In the genomic region with DNA sequence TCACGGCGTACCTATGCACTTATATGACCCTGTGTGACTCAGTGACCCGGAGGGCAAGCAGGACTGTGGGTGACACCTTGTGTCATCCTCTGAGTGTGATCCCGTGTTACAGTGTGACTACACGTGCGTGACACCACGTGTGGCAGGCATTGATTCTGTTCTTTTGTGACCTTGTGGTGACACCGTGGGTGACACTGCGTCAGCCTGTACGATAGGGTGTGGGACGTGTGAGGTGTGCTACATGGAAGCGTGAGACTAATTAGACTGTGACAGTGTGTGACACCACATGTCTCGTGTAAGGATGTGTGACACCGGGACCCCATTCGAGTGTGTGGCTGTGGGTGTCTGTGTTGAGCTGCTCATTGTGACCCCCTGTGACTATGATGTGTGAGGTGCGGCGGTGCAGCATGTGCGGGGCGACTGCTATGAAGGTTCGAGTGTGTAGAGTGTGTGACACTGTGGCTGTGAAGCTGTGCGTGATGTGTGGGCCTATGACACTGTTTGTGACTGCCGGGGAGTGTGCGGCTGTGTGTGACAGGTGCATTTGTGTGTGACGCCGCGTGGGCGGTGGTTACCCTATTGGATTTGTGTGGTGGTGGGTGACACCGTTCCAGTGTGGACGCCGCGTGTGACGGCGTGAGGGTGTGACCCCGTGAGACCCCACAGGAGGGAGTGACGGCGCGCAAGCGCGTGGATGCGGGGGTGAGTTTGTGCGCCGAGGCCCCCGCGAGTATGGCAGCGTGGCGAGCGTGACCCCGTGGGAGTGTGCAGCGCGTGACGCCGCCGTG, we compare ENCODE assay signal across 8 cellular contexts.
DNase-seq lines count a peak whose midpoint lies in the region; ATAC-seq and TF ChIP-seq lines count a peak whose summit lies in the region.

A gene (plus strand): TSS at position 783 of the 788 bp plus-strand sequence. CDS start 5,621 bp downstream, outside the sequence.

- DNase-seq in GM12865 (ENCODE audit: low read depth) (peak; percentile 29), kidney tubule cell (ENCODE audit: low spot score) (no peak)
- peak; percentile 45 for DNase-seq in activated CD4-positive, CD25-positive, alpha-beta regulatory T cell treated with anti-CD3 and anti-CD28 coated beads, Interleukin-2, amount 50 U/mL, for 72 hours
- peak; percentile 47 for DNase-seq in stimulated activated CD8-positive, alpha-beta memory T cell treated with anti-CD3 and anti-CD28 coated beads, Interleukin-7, amount 100 ng/mL, for 24 hours (ENCODE audit: low read depth)

- peaks cover 4 to 6% of the 10 kb centered on the region in 2 donors for H3K27me3 ChIP-seq in duodenal mucosa (ENCODE audit: control insufficient read depth in 1 of 2, insufficient read depth in 2 of 2, low read length in 2 of 2)
- H3K27me3 ChIP-seq in mucosa of stomach (ENCODE audit: control insufficient read depth, insufficient read depth, low read length) = peaks cover 6% of the 10 kb centered on the region

- H3K4me1 ChIP-seq in duodenal mucosa (ENCODE audit: control insufficient read depth in 1 of 2, insufficient read depth in 2 of 2, low read length in 2 of 2) = peaks cover 27% of the 10 kb centered on the region in 2 donors
- peaks cover 22% of the 10 kb centered on the region for H3K4me1 ChIP-seq in mucosa of stomach (ENCODE audit: control insufficient read depth, insufficient read depth, low read length)

- ATAC-seq in HG02938 (IDR thresholded peaks at IDR 0.05; ENCODE audit: unreplicated experiment) (peak; percentile 15), HG03159 (IDR thresholded peaks at IDR 0.05; ENCODE audit: unreplicated experiment) (no peak)

- H3K27ac ChIP-seq in duodenal mucosa (ENCODE audit: low read depth, low read length) = peak within 1 kb of the TSS; percentile 13

- H3K4me3 ChIP-seq in GM12865 (ENCODE audit: low read depth, low read length) (peak within 1 kb of the TSS; percentile 55), duodenal mucosa (ENCODE audit: low read depth in 1 of 2, low read length in 2 of 2) (peak within 1 kb of the TSS; percentile 74 to 84), mucosa of stomach (ENCODE audit: low read length) (peak within 1 kb of the TSS; percentile 85)

- H3K9me3 ChIP-seq in duodenal mucosa (ENCODE audit: control insufficient read depth in 1 of 2, low read length in 2 of 2) = no peaks in the 10 kb centered on the region
- no peaks in the 10 kb centered on the region for H3K9me3 ChIP-seq in mucosa of stomach (ENCODE audit: control insufficient read depth, low read length)

- H3K36me3 ChIP-seq in duodenal mucosa (ENCODE audit: control insufficient read depth in 1 of 2, insufficient read depth in 2 of 2, low read length in 2 of 2) = no peaks in the 10 kb centered on the region
- no peaks in the 10 kb centered on the region for H3K36me3 ChIP-seq in mucosa of stomach (ENCODE audit: control insufficient read depth, insufficient read depth, low read length)

- H3K9ac ChIP-seq in duodenal mucosa (ENCODE audit: low read depth in 1 of 2, low read length in 2 of 2) (peak within 1 kb of the TSS; percentile 22 to 33), mucosa of stomach (ENCODE audit: low read length) (peak within 1 kb of the TSS; percentile 40)

- no peak for TF ChIP-seq CTCF in GM12865 (IDR thresholded peaks at IDR 0.05; ENCODE audit: insufficient read depth, low read depth, low read length, missing control alignments)
